ENCODE assay signal across 20 cellular contexts in the genomic region with DNA sequence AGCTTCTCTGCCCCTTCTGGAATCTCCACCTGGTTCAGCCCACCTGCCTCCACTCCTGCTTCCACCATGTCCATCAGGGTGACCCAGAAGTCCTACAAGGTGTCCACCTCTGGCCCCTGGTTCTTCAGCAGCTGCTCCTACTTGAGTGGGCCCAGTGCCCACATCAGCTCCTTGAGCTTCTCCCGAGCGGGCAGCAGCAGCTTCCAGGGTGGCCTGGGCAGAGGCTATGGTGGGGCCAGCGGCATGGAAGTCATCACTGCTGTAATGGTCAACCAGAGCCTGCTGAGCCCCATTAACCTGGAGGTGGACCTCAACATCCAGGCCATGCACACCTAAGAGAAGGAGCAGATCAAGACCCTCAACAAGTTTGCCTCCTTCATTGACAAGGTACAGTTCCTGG.
"Had no signal": no experiment of that assay in that cellular context is flagged by ENCODE, and none has a peak within 500 bp of the region (broad histone marks: within the 10 kb centered on the region; RNA-seq: fewer than 3 reads in every experiment).

No MANE protein-coding gene starts in this region.

- DNase-seq: colonic mucosa; cortex of kidney; dermis blood vessel endothelial cell; dorsolateral prefrontal cortex; effector CD4-positive, alpha-beta T cell; effector CD8-positive, alpha-beta T cell; effector memory CD4-positive, alpha-beta T cell; effector memory CD8-positive, alpha-beta T cell; endodermal cell; erythroblast; esophagus squamous epithelium; foreskin fibroblast; foreskin keratinocyte; foreskin melanocyte; gastrocnemius medialis; glutamatergic neuron; head of caudate nucleus; heart left ventricle; heart right ventricle had no signal

- H3K27ac Mint-ChIP-seq: dendritic cell treated with granulocyte-macrophage colony-stimulating factor and Interleukin-4, amounts not matched to agents 40 ng/mL and 50 ng/mL, for 4 days; effector memory CD8-positive, alpha-beta T cell; endodermal cell had no signal

- H3K4me1 Mint-ChIP-seq: endodermal cell had no signal

- H3K27me3 Mint-ChIP-seq: dendritic cell treated with granulocyte-macrophage colony-stimulating factor and Interleukin-4, amounts not matched to agents 40 ng/mL and 50 ng/mL, for 4 days had no signal

- H3K4me3 Mint-ChIP-seq: dendritic cell treated with granulocyte-macrophage colony-stimulating factor and Interleukin-4, amounts not matched to agents 40 ng/mL and 50 ng/mL, for 4 days; effector memory CD8-positive, alpha-beta T cell; endodermal cell had no signal
